ENCODE assay signal across 18 cellular contexts in genomic region chr20:17956099-17956685, GRCh38. TPM values are rescaled to one million over a fixed set of nuclear protein-coding genes. Genes with fewer than 3 reads are reported as not detected.
DNase-seq lines count a peak whose midpoint lies in the region; ATAC-seq, FAIRE-seq and TF ChIP-seq lines count a peak whose summit lies in the region.
"Had no signal": no experiment of that assay in that cellular context is flagged by ENCODE, and none has a peak within 500 bp of the region (broad histone marks: within the 10 kb centered on the region; RNA-seq: fewer than 3 reads in every experiment).

No MANE protein-coding gene starts in this region.

- 0% methylated on average over 7 of the region's 8 CpGs for WGBS in GM12878 (ENCODE audit: insufficient coverage, insufficient replicate concordance, low lambda C conversion rate, missing lambda C conversion rate)

- RAD21 ChIA-PET in GM12878 (lab: Charles Lee; ENCODE audit: unreplicated experiment) = interaction anchor here (0.6 to 4.8 kb wide), 14 partner anchors 9 to 274 kb away, joined by 3 to 31 read pairs (median 4); partner anchors contain the start of gene RRBP1

- peak; percentile 34 for ATAC-seq in HG03432 (IDR thresholded peaks at IDR 0.05; ENCODE audit: unreplicated experiment)
- ATAC-seq in GM12878 = peak; percentile 33
- ATAC-seq: body of pancreas, gastrocnemius medialis had no signal

- CTCF ChIA-PET in GM12878 (lab: Yijun Ruan, JAX) = interaction anchor here (0.6 to 8.9 kb wide), 13 partner anchors 7 to 416 kb away, joined by 3 to 88 read pairs (median 4); partner anchors contain the start of genes MGME1, RRBP1 and SNX5

- H3K4me1 ChIP-seq in GM12878 (ENCODE audit: control insufficient read depth, insufficient read depth, low read length) (peaks cover 42% of the 10 kb centered on the region), left ventricle myocardium inferior (peaks cover 47% of the 10 kb centered on the region)

- H3K27me3 ChIP-seq in GM06990 (replicated peaks; ENCODE audit: control insufficient read depth, insufficient read depth, low read length) (no peaks in the 10 kb centered on the region), GM12878 (replicated peaks in 1 of 2; ENCODE audit: control insufficient read depth in 2 of 2, insufficient read depth in 2 of 2, low read length in 1 of 2) (no peaks in the 10 kb centered on the region), brain microvascular endothelial cell (replicated peaks) (no peaks in the 10 kb centered on the region), left ventricle myocardium inferior (ENCODE audit: low read depth) (no peaks in the 10 kb centered on the region)
- H3K27me3 ChIP-seq: body of pancreas, gastrocnemius medialis, right atrium auricular region had no signal

- TF ChIP-seq POLR2A in GM12878 (IDR thresholded peaks at IDR 0.05; ENCODE audit: low read depth, low read length) = no peak

- H3K4me3 ChIP-seq in GM06990 (replicated peaks; ENCODE audit: low read depth, low read length) (peak overlapping the region; percentile 23), GM12878 (peak overlapping the region; percentile 43), brain microvascular endothelial cell (ENCODE audit: low read depth, low read length) (no peak overlapping the region), left ventricle myocardium inferior (no peak overlapping the region)
- H3K4me3 ChIP-seq: body of pancreas, gastrocnemius medialis, right atrium auricular region had no signal

- H3K27me3 Mint-ChIP-seq in nephron progenitor cell (ENCODE audit: low read depth, poor library complexity) = no peaks in the 10 kb centered on the region

- H3K9me3 ChIP-seq in GM12878 (replicated peaks; ENCODE audit: control insufficient read depth, insufficient read depth, low read length) = no peaks in the 10 kb centered on the region
- H3K9me3 ChIP-seq in left ventricle myocardium inferior (replicated peaks) = no peaks in the 10 kb centered on the region
- H3K9me3 ChIP-seq: body of pancreas, gastrocnemius medialis, right atrium auricular region had no signal

- H3K36me3 ChIP-seq in GM06990 (ENCODE audit: control insufficient read depth, insufficient read depth, low read length) = peaks cover 23% of the 10 kb centered on the region
- peaks cover 11 to 26% of the 10 kb centered on the region in 2 experiments for H3K36me3 ChIP-seq in GM12878 (ENCODE audit: control insufficient read depth in 2 of 2, insufficient read depth in 2 of 2, low read length in 1 of 2)
- peaks cover 48% of the 10 kb centered on the region for H3K36me3 ChIP-seq in brain microvascular endothelial cell (replicated peaks)
- H3K36me3 ChIP-seq in left ventricle myocardium inferior = peaks cover 52% of the 10 kb centered on the region

- H3K27ac ChIP-seq in GM12878 (ENCODE audit: control insufficient read depth, insufficient read depth) (peak overlapping the region; percentile 59), brain microvascular endothelial cell (no peak overlapping the region), left ventricle myocardium inferior (replicated peaks) (no peak overlapping the region)
- H3K27ac ChIP-seq: body of pancreas, gastrocnemius medialis, right atrium auricular region, WERI-Rb-1 had no signal

- H3K27ac Mint-ChIP-seq in nephron progenitor cell = peak overlapping the region; percentile 78

- TF ChIP-seq EP300 in GM12878 (IDR thresholded peaks at IDR 0.05; ENCODE audit: borderline replicate concordance in 1 of 2, control insufficient read depth in 1 of 2, low read depth in 2 of 2, low read length in 2 of 2) = peak in 1 of 2 experiments; percentile 47; a peak in 1 of 4 replicates

- 0 out of 2 replicates have a peak overlapping the region, but pooled peaks have one; percentile 20 for H3K9ac ChIP-seq in GM12878 (ENCODE audit: control insufficient read depth, insufficient read depth, low read length)

- no peak for FAIRE-seq in GM12878 (lab: Jason Lieb, UNC)

- H3K36me3 Mint-ChIP-seq in nephron progenitor cell (ENCODE audit: low read depth) = peaks cover 94% of the 10 kb centered on the region

- POLR2A ChIA-PET in GM12878 (lab: Charles Lee) = interaction anchor here (0.6 to 4.8 kb wide), 6 partner anchors 10 to 1826 kb away, joined by 3 to 74 read pairs (median 5); partner anchors contain the start of genes MGME1 and SNX5

- TF ChIP-seq RAD21 in GM12878 (IDR thresholded peaks at IDR 0.05; ENCODE audit: insufficient read depth, low read depth, low read length) = no peak

- H2AFZ ChIP-seq in GM12878 (ENCODE audit: control insufficient read depth, low read depth, low read length) = no peak overlapping the region

- peaks cover 86% of the 10 kb centered on the region for H3K79me2 ChIP-seq in GM12878 (ENCODE audit: control insufficient read depth, insufficient read depth, low read length)

- no TSS peak for BruUV-seq in GM12878 (replicated peaks; lab: Mats Ljungman, UMichigan)

- intact Hi-C loops in GM12878 (cut with micrococcal nuclease; ENCODE audit: unreplicated experiment) = loop anchor here (5.0 kb wide), 1 partner anchor 36 kb away; no protein-coding TSS in a partner anchor
- intact Hi-C loops in left ventricle myocardium inferior (cut with micrococcal nuclease) = no loop called here

- DNase-seq in GM06990 (ENCODE audit: extremely low read depth, insufficient read length) (no peak), GM12878 (ENCODE audit: low read depth, low spot score) (no peak), nephron progenitor cell (no peak), brain microvascular endothelial cell (no peak), mesenteric fat pad (ENCODE audit: low spot score) (no peak), left ventricle myocardium inferior (no peak), NCI-H1930 (lab: John Stamatoyannopoulos, UW) (no peak)
- DNase-seq: body of pancreas; effector CD8-positive, alpha-beta T cell; gastrocnemius medialis; H7; islet precursor cell; NK-92 treated with Interleukin-12 subunit alpha and Interleukin-12 subunit beta, amount 100 ng/mL, for 24 hours; SHP77; stimulated activated CD4-positive, alpha-beta T cell treated with anti-CD3 and anti-CD28 coated beads, Interleukin-4, amount 100 ng/mL, for 4 hours; WERI-Rb-1 had no signal

- peaks cover 37% of the 10 kb centered on the region for H3K4me1 Mint-ChIP-seq in nephron progenitor cell

- SMC1A ChIA-PET in GM12878 (lab: Charles Lee; ENCODE audit: uncharacterized antibody, unreplicated experiment) = interaction anchor here (0.7 to 5.7 kb wide), 16 partner anchors 9 to 384 kb away, joined by 3 to 32 read pairs (median 5); partner anchors contain the start of gene SNX5

- in situ Hi-C loops in GM12878 (cut with MboI) (no loop called here), brain microvascular endothelial cell (cut with HindIII; ENCODE audit: low pct_ligation_motif_present, low sequenced_read_pairs) (no loop called here)

- no peak for TF ChIP-seq CTCF in GM06990 (IDR thresholded peaks at IDR 0.05; ENCODE audit: insufficient read depth, low read length, poor library complexity, severe bottlenecking)
- no peak for TF ChIP-seq CTCF in GM12878 (IDR thresholded peaks at IDR 0.05 in 2 of 3, conservative IDR thresholded peaks at IDR 0.05 in 1 of 3; ENCODE audit: control insufficient read depth in 2 of 3, extremely low read depth in 1 of 3, insufficient read depth in 1 of 3, low read depth in 3 of 3, low read length in 3 of 3)
- no peak for TF ChIP-seq CTCF in nephron progenitor cell (IDR thresholded peaks at IDR 0.05)
- TF ChIP-seq CTCF in brain microvascular endothelial cell (IDR thresholded peaks at IDR 0.05; ENCODE audit: low read depth, low read length, missing control alignments) = no peak
- no peak for TF ChIP-seq CTCF in left ventricle myocardium inferior (IDR thresholded peaks at IDR 0.05; ENCODE audit: borderline replicate concordance)

- H3K9me3 Mint-ChIP-seq in nephron progenitor cell = no peaks in the 10 kb centered on the region

- no peak overlapping the region for H3K4me3 Mint-ChIP-seq in nephron progenitor cell

- H3K4me2 ChIP-seq in GM12878 (ENCODE audit: control insufficient read depth, insufficient read depth) = peak overlapping the region; percentile 56

- H4K20me1 ChIP-seq in GM12878 (ENCODE audit: control insufficient read depth, insufficient read depth) = peaks cover 7% of the 10 kb centered on the region

RNA-seq across cellular contexts. Expression of gene SNX5, which starts 12.4 kb away (rescaled TPM):
- 632 and 668 TPM in 2 replicates for total RNA-seq in GM12878 (2013; cell fraction: nucleolus; rRNA removed)
- total RNA-seq in GM12878 (2014; rRNA removed) (254 and 275 TPM in 2 replicates), GM12878 (2014; rRNA removed; fragmentation: Illumina TruSeq; extraction: Trizol) (303 and 316 TPM in 2 replicates), GM12878 (2021) (216 and 236 TPM in 2 replicates), mesenteric fat pad (97.6 TPM), left ventricle myocardium inferior (46.3 TPM)
- polyA plus RNA-seq in GM12878 (2011; ENCODE audit: low read depth) = 155 TPM
- polyA plus RNA-seq in GM12878 (2011; rRNA removed) (288 and 497 TPM in 2 replicates), GM12878 (2014; fragmentation: Illumina TruSeq; extraction: Trizol) (301 and 362 TPM in 2 replicates), GM12878 (2014; fragmentation: Nextera tagmentation; extraction: Ambion mirVana) (100 to 1,000 TPM in 1 of 2 experiments, 10 to 100 TPM in 1; 92.9 to 152 TPM), GM12878 (2014; rRNA removed) (242 and 292 TPM in 2 replicates), GM12878 (2016; fragmentation: Nextera tagmentation; extraction: Ambion mirVana) (100 to 1,000 TPM; 154 to 178 TPM)
- 153 and 185 TPM in 2 replicates for polyA plus RNA-seq in GM12878 (2011; cell fraction: cytosol; rRNA removed)
- 284 and 322 TPM in 2 replicates for polyA plus RNA-seq in GM12878 (2011; cell fraction: nucleus; rRNA removed)
- 206 and 209 TPM in 2 replicates for polyA plus RNA-seq in GM12878 (2012)
- polyA minus RNA-seq in GM12878 (2011; rRNA and poly(A)+ RNA removed) = 166 and 193 TPM in 2 replicates
- polyA minus RNA-seq in GM12878 (2011; cell fraction: cytosol; rRNA and poly(A)+ RNA removed) = 77.5 and 93.6 TPM in 2 replicates
- polyA minus RNA-seq in GM12878 (2011; cell fraction: nucleus; rRNA and poly(A)+ RNA removed) = 192 and 319 TPM in 2 replicates

RNA-seq across cellular contexts. Expression of gene MGME1, which starts 12.6 kb away (rescaled TPM):
- total RNA-seq in GM12878 (2013; cell fraction: nucleolus; rRNA removed) = 31.0 and 35.6 TPM in 2 replicates
- total RNA-seq in GM12878 (2014; rRNA removed) (15.7 and 18.0 TPM in 2 replicates), GM12878 (2014; rRNA removed; fragmentation: Illumina TruSeq; extraction: Trizol) (33.6 and 33.7 TPM in 2 replicates), GM12878 (2021) (26.8 and 27.6 TPM in 2 replicates), mesenteric fat pad (10.6 TPM), left ventricle myocardium inferior (13.6 TPM)
- polyA plus RNA-seq in GM12878 (2011; ENCODE audit: low read depth) = 24.8 TPM
- polyA plus RNA-seq in GM12878 (2011; rRNA removed) (35.2 and 46.4 TPM in 2 replicates), GM12878 (2014; fragmentation: Illumina TruSeq; extraction: Trizol) (44.8 and 48.9 TPM in 2 replicates), GM12878 (2014; fragmentation: Nextera tagmentation; extraction: Ambion mirVana) (10 to 100 TPM; 13.4 to 14.1 TPM), GM12878 (2014; rRNA removed) (21.2 and 24.7 TPM in 2 replicates), GM12878 (2016; fragmentation: Nextera tagmentation; extraction: Ambion mirVana) (10 to 100 TPM; 37.9 to 40.8 TPM)
- polyA plus RNA-seq in GM12878 (2011; cell fraction: cytosol; rRNA removed) = 16.6 and 18.2 TPM in 2 replicates
- polyA plus RNA-seq in GM12878 (2011; cell fraction: nucleus; rRNA removed) = 15.8 and 17.2 TPM in 2 replicates
- 23.4 and 24.9 TPM in 2 replicates for polyA plus RNA-seq in GM12878 (2012)
- polyA minus RNA-seq in GM12878 (2011; rRNA and poly(A)+ RNA removed) = 23.3 and 27.0 TPM in 2 replicates
- 14.6 and 16.2 TPM in 2 replicates for polyA minus RNA-seq in GM12878 (2011; cell fraction: cytosol; rRNA and poly(A)+ RNA removed)
- 18.8 and 21.9 TPM in 2 replicates for polyA minus RNA-seq in GM12878 (2011; cell fraction: nucleus; rRNA and poly(A)+ RNA removed)

Comparison
In these comparisons a context has a peak if more than half of its experiments do, and no peak if none do; other contexts are left out.
1. H3K4me3 ChIP-seq: peak in GM06990 (single experiment) and GM12878 (single experiment); none in brain microvascular endothelial cell (single experiment) and left ventricle myocardium inferior (single experiment).